1 cellular context compared by ENCODE assay signal in the genomic region with DNA sequence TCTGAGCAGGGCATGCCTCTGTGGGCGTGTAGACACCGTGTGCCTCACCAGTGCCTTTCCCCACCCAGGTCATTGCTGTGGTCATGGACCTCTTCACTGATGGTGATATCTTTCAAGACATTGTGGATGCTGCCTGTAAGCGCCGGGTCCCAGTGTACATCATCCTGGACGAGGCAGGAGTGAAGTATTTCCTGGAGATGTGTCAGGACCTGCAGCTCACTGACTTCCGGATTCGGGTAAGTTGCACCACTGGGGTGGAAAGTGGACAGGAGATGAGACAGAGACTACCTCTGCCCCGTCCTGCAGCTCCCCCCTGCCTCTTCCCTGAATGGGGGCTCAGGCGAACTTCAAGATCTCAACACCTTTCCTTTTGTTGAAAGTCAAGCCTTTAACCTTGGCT.
TF ChIP-seq lines count a peak whose summit lies in the region.

No MANE protein-coding gene starts in this region.

TF ChIP-seq in IMR-90, 13 proteins besides CTCF, POLR2A, EP300 and RAD21:
- TF ChIP-seq, protein P1, sequence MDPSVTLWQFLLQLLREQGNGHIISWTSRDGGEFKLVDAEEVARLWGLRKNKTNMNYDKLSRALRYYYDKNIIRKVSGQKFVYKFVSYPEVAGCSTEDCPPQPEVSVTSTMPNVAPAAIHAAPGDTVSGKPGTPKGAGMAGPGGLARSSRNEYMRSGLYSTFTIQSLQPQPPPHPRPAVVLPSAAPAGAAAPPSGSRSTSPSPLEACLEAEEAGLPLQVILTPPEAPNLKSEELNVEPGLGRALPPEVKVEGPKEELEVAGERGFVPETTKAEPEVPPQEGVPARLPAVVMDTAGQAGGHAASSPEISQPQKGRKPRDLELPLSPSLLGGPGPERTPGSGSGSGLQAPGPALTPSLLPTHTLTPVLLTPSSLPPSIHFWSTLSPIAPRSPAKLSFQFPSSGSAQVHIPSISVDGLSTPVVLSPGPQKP (IDR thresholded peaks at IDR 0.05; ENCODE audit: borderline replicate concordance, low read depth, low read length): no peak
- TF ChIP-seq RFX5 (IDR thresholded peaks at IDR 0.05; ENCODE audit: low read depth, low read length) (no peak), BHLHE40 (IDR thresholded peaks at IDR 0.05; ENCODE audit: low read depth, low read length) (no peak), SMC3 (IDR thresholded peaks at IDR 0.05; ENCODE audit: low read depth, low read length) (no peak), CHD1 (IDR thresholded peaks at IDR 0.05; ENCODE audit: low read depth, low read length) (no peak)
TF ChIP-seq in IMR-90: peak in this region for 0.
